1 cellular context compared by ENCODE assay signal in the genomic region with DNA sequence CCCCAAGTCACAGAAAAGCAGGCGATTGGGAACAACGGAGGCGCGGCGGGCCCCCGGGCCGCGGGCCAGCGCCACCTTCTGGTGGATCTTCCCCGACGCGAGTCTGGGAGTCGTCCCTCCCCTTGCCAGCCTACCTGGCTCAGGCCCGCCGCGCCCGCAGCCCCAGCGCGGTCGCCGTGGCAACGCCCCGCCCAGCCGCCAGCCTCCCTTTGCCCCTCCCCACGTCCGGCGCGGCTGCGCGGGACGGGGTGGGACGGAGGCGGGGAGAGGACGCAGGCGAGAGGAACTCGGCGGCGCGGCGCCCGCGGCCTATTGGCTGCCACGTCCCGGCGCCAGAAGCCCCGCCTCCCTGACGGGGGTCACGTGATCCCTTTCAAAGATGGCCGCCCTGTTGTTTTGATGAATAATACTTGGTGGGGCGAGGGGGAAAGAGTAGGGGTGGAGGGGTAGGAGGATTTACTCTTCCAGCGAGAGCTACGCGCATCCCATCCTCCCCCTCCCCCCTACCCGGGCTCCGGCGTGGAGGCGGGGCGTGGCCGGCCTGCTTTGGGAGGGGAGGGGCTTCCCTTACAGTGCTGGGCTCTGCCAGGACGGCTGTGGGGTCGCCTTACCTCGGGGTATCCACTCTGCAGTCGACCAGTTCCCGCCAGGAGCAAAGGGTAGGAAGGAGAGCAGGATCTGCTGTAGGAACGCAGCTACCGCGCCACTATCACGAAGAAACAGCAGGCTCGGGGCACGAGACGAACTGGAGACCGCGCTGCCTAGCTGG.
TF ChIP-seq lines count a peak whose summit lies in the region.

Gene UBE4B, plus strand, starts transcription at position 369 of the 769 bp plus-strand sequence. CDS start 713 bp downstream, outside the sequence.

TF ChIP-seq in HCT116, 20 proteins besides CTCF, POLR2A, EP300 and RAD21 (continued from another document):
- TF ChIP-seq, protein P1, sequence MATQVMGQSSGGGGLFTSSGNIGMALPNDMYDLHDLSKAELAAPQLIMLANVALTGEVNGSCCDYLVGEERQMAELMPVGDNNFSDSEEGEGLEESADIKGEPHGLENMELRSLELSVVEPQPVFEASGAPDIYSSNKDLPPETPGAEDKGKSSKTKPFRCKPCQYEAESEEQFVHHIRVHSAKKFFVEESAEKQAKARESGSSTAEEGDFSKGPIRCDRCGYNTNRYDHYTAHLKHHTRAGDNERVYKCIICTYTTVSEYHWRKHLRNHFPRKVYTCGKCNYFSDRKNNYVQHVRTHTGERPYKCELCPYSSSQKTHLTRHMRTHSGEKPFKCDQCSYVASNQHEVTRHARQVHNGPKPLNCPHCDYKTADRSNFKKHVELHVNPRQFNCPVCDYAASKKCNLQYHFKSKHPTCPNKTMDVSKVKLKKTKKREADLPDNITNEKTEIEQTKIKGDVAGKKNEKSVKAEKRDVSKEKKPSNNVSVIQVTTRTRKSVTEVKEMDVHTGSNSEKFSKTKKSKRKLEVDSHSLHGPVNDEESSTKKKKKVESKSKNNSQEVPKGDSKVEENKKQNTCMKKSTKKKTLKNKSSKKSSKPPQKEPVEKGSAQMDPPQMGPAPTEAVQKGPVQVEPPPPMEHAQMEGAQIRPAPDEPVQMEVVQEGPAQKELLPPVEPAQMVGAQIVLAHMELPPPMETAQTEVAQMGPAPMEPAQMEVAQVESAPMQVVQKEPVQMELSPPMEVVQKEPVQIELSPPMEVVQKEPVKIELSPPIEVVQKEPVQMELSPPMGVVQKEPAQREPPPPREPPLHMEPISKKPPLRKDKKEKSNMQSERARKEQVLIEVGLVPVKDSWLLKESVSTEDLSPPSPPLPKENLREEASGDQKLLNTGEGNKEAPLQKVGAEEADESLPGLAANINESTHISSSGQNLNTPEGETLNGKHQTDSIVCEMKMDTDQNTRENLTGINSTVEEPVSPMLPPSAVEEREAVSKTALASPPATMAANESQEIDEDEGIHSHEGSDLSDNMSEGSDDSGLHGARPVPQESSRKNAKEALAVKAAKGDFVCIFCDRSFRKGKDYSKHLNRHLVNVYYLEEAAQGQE (IDR thresholded peaks at IDR 0.05; ENCODE audit: low read depth): no peak
- TF ChIP-seq TCF7L2 (IDR thresholded peaks at IDR 0.05; ENCODE audit: borderline replicate concordance, extremely low read depth, insufficient read depth, insufficient read length) (peak; percentile 9), EZH2 (IDR thresholded peaks at IDR 0.05) (no peak), EGR1 (IDR thresholded peaks at IDR 0.05; ENCODE audit: low read depth) (no peak; the same call in 1 of the 2 replicates), FOSL1 (IDR thresholded peaks at IDR 0.05; ENCODE audit: low read depth) (no peak), EZH2phosphoT487 (IDR thresholded peaks at IDR 0.05; ENCODE audit: borderline replicate concordance) (no peak), ZFX (IDR thresholded peaks at IDR 0.05) (no peak), CEBPB (IDR thresholded peaks at IDR 0.05; ENCODE audit: low read depth) (no peak), JUND (IDR thresholded peaks at IDR 0.05) (no peak)
TF ChIP-seq in HCT116: peak in this region for 5.
